Comparison of ENCODE assay signal across 9 cellular contexts in genomic region chr16:4021070-4021779, GRCh38.
DNase-seq lines count a peak whose midpoint lies in the region; ATAC-seq and TF ChIP-seq lines count a peak whose summit lies in the region.
"Had no signal": no experiment of that assay in that cellular context is flagged by ENCODE, and none has a peak within 500 bp of the region (broad histone marks: within the 10 kb centered on the region; RNA-seq: fewer than 3 reads in every experiment).

No MANE protein-coding gene starts in this region.

- CTCF ChIA-PET in activated CD8-positive, alpha-beta T cell treated with anti-CD3 and anti-CD28 coated beads for 36 hours (lab: Charles Lee), result interaction anchor here (1.4 kb wide), 1 partner anchor 233 kb away, joined by 3 read pairs; no protein-coding TSS in a partner anchor

- H3K9me3 Mint-ChIP-seq in stimulated activated memory B cell treated with anti-CD40 and anti-IgM and Interleukin-4, amounts not matched to agents 10 μg/mL and 1 μg/mL and 100 μg/mL, for 72 hours, result no peaks in the 10 kb centered on the region
- no peaks in the 10 kb centered on the region for H3K9me3 Mint-ChIP-seq in activated CD8-positive, alpha-beta T cell treated with anti-CD3 and anti-CD28 coated beads for 36 hours

- TF ChIP-seq CTCF in fibroblast of the aortic adventitia (IDR thresholded peaks at IDR 0.05; ENCODE audit: insufficient read depth, low read length), result no peak
- no peak for TF ChIP-seq CTCF in activated CD8-positive, alpha-beta T cell treated with anti-CD3 and anti-CD28 coated beads for 36 hours (IDR thresholded peaks at IDR 0.05)

- no peak overlapping the region for H3K27ac Mint-ChIP-seq in stimulated activated memory B cell treated with anti-CD40 and anti-IgM and Interleukin-4, amounts not matched to agents 10 μg/mL and 1 μg/mL and 100 μg/mL, for 72 hours
- H3K27ac Mint-ChIP-seq in activated CD8-positive, alpha-beta T cell treated with anti-CD3 and anti-CD28 coated beads for 36 hours, result no peak overlapping the region

- peaks cover 15% of the 10 kb centered on the region for H3K4me1 Mint-ChIP-seq in stimulated activated memory B cell treated with anti-CD40 and anti-IgM and Interleukin-4, amounts not matched to agents 10 μg/mL and 1 μg/mL and 100 μg/mL, for 72 hours
- peaks cover 4% of the 10 kb centered on the region for H3K4me1 Mint-ChIP-seq in activated CD8-positive, alpha-beta T cell treated with anti-CD3 and anti-CD28 coated beads for 36 hours (ENCODE audit: low read depth)

- peak; percentile 36 for ATAC-seq in stimulated activated memory B cell treated with anti-CD40 and anti-IgM and Interleukin-4, amounts not matched to agents 10 μg/mL and 1 μg/mL and 100 μg/mL, for 72 hours
- no peak for ATAC-seq in HG02973 (IDR thresholded peaks at IDR 0.05; ENCODE audit: unreplicated experiment)
- no peak for ATAC-seq in activated CD8-positive, alpha-beta T cell treated with anti-CD3 and anti-CD28 coated beads for 36 hours

- no peak overlapping the region for H3K4me3 ChIP-seq in fibroblast of the aortic adventitia (ENCODE audit: low read depth, low read length)

- intact Hi-C loops in activated CD8-positive, alpha-beta T cell treated with anti-CD3 and anti-CD28 coated beads for 36 hours (cut with micrococcal nuclease), result no loop called here

- peaks cover 17% of the 10 kb centered on the region for H3K27me3 Mint-ChIP-seq in stimulated activated memory B cell treated with anti-CD40 and anti-IgM and Interleukin-4, amounts not matched to agents 10 μg/mL and 1 μg/mL and 100 μg/mL, for 72 hours
- H3K27me3 Mint-ChIP-seq in activated CD8-positive, alpha-beta T cell treated with anti-CD3 and anti-CD28 coated beads for 36 hours, result no peaks in the 10 kb centered on the region

- POLR2A ChIA-PET in activated CD8-positive, alpha-beta T cell treated with anti-CD3 and anti-CD28 coated beads for 36 hours (lab: Charles Lee), result no interaction called here

- H3K36me3 Mint-ChIP-seq in stimulated activated memory B cell treated with anti-CD40 and anti-IgM and Interleukin-4, amounts not matched to agents 10 μg/mL and 1 μg/mL and 100 μg/mL, for 72 hours, result peaks cover 9% of the 10 kb centered on the region
- peaks cover 3% of the 10 kb centered on the region for H3K36me3 Mint-ChIP-seq in activated CD8-positive, alpha-beta T cell treated with anti-CD3 and anti-CD28 coated beads for 36 hours (ENCODE audit: low read depth)

- no peak overlapping the region for H3K4me3 Mint-ChIP-seq in stimulated activated memory B cell treated with anti-CD40 and anti-IgM and Interleukin-4, amounts not matched to agents 10 μg/mL and 1 μg/mL and 100 μg/mL, for 72 hours
- H3K4me3 Mint-ChIP-seq in activated CD8-positive, alpha-beta T cell treated with anti-CD3 and anti-CD28 coated beads for 36 hours, result no peak overlapping the region

- DNase-seq in HT-29 (ENCODE audit: low spot score) (peak; percentile 55), NCI-H526 (lab: John Stamatoyannopoulos, UW) (peak; percentile 92 to 93), fibroblast of the aortic adventitia (ENCODE audit: low read depth) (peak; percentile 59), C1 segment of cervical spinal cord (lab: John Stamatoyannopoulos, UW) (no peak)
- DNase-seq in activated CD8-positive, alpha-beta T cell treated with anti-CD3 and anti-CD28 coated beads for 36 hours, result no peak
- DNase-seq: activated CD8-positive, alpha-beta memory T cell treated with anti-CD3 and anti-CD28 coated beads for 24 hours; Right ventricle myocardium superior had no signal

Comparison
In these comparisons a context has a peak if more than half of its experiments do, and no peak if none do; other contexts are left out.
1. DNase-seq: peak in HT-29 (single experiment), NCI-H526 (2 of 2) and fibroblast of the aortic adventitia (single experiment); none in C1 segment of cervical spinal cord (0 of 14) and activated CD8-positive, alpha-beta T cell treated with anti-CD3 and anti-CD28 coated beads for 36 hours (single experiment).